Comparison of ENCODE assay signal across 23 cellular contexts in genomic region chr10:108445746-108446145, GRCh38.
"Had no signal": no experiment of that assay in that cellular context is flagged by ENCODE, and none has a peak within 500 bp of the region (broad histone marks: within the 10 kb centered on the region; RNA-seq: fewer than 3 reads in every experiment).

No MANE protein-coding gene starts in this region.

- H3K9ac ChIP-seq: KMS-11 had no signal

- H3K27ac ChIP-seq: adrenal gland, KMS-11, WERI-Rb-1 had no signal

- H3K4me1 ChIP-seq: adrenal gland had no signal

- H3K36me3 ChIP-seq: adrenal gland, MG63, WERI-Rb-1 had no signal

- H3K4me2 ChIP-seq: KMS-11 had no signal

- H3K9me3 ChIP-seq: adrenal gland, MG63 had no signal

- H3K27me3 ChIP-seq: adrenal gland, MG63 had no signal

- H3K4me3 ChIP-seq: adrenal gland, MG63 had no signal

- DNase-seq: activated CD4-positive, alpha-beta memory T cell treated with anti-CD3 and anti-CD28 coated beads, Interleukin-2, amount 10 ng/mL, durations not matched to agents 7 days and 5 days; activated CD4-positive, alpha-beta T cell treated with anti-CD3 and anti-CD28 coated beads for 36 hours; activated CD4-positive, alpha-beta T cell treated with anti-CD3 and anti-CD28 coated beads, Interleukin-2, amount 50 U/mL, for 1 hour; activated gamma-delta T cell treated with Interleukin-2 at 50 U/mL for 16 hours; activated naive CD4-positive, alpha-beta T cell treated with anti-CD3 and anti-CD28 coated beads, Interleukin-2, amount 10 ng/mL, durations not matched to agents 7 days and 5 days; activated naive CD8-positive, alpha-beta T cell treated with anti-CD3 and anti-CD28 coated beads for 36 hours; activated T-cell treated with anti-CD3 and anti-CD28 coated beads for 4 hours; activated T-cell treated with anti-CD3 and anti-CD28 coated beads, Interleukin-2, amount 50 U/mL, for 72 hours; adrenal gland; aorta; MG63; MV-4-11; NCI-H1092 treated with DMSO at 0.1 percent for 48 hours; NCI-H1417 treated with DMSO at 0.1 percent for 48 hours; NCI-H1694; NCI-H2081; NCI-H446; NCI-H524; SIG-M5; T-helper 17 cell; T-helper 9 cell; WERI-Rb-1 had no signal
